ENCODE assay signal across 8 cellular contexts in the genomic region with DNA sequence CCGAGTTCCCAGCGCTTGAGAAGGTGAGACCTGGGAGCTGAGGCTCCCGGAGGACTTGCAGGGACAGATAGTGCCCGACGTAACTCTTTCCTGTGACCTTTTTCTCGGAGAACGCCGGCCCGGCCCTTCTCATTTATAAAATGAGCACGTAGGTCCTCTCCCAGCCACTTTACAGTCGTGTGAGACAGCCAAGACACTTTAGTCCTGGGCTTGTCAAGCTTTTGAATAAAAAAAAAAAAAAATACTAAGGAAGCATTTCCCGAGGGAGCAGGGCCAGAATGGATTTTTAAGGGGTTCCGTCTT. TPM values are rescaled to one million over a fixed set of nuclear protein-coding genes. Genes with fewer than 3 reads are reported as not detected.
DNase-seq lines count a peak whose midpoint lies in the region; ATAC-seq, FAIRE-seq and TF ChIP-seq lines count a peak whose summit lies in the region.

No MANE protein-coding gene starts in this region.

- peaks cover 0 to 5% (median 0%) of the 10 kb centered on the region in 3 donors for H3K36me3 Mint-ChIP-seq in CD8-positive, alpha-beta memory T cell

- no peak for DNase-seq in CD8-positive, alpha-beta memory T cell
- DNase-seq in OCI-LY7 (ENCODE audit: low spot score) (no peak), endothelial cell of umbilical vein (ENCODE audit: low read depth, low spot score) (no peak), ovary (no peak), foreskin keratinocyte (no peak), DMS 273 (lab: John Stamatoyannopoulos, UW; ENCODE audit: unreplicated experiment) (no peak)
- no peak for DNase-seq in activated CD8-positive, alpha-beta memory T cell treated with anti-CD3 and anti-CD28 coated beads, Interleukin-2, amount 50 U/mL, for 4 hours

- CTCF ChIA-PET in CD8-positive, alpha-beta memory T cell (lab: Charles Lee), result interaction anchor here (0.8 to 1.4 kb wide), 6 partner anchors 12 to 111 kb away, joined by 3 to 7 read pairs (median 4); no protein-coding TSS in a partner anchor
- CTCF ChIA-PET in OCI-LY7 (lab: Charles Lee; ENCODE audit: unreplicated experiment), result no interaction called here
- CTCF ChIA-PET in endothelial cell of umbilical vein (lab: Charles Lee), result interaction anchor here (0.8 to 3.0 kb wide), 14 partner anchors 11 to 136 kb away, joined by 3 to 21 read pairs (median 5); partner anchors contain the start of gene SREBF1

- no peaks in the 10 kb centered on the region for H3K36me3 ChIP-seq in CD8-positive, alpha-beta memory T cell (ENCODE audit: insufficient read depth, low read length)
- H3K36me3 ChIP-seq in OCI-LY7 (ENCODE audit: insufficient read depth, low read length) (no peaks in the 10 kb centered on the region), endothelial cell of umbilical vein (ENCODE audit: control insufficient read depth in 2 of 2, extremely low read depth in 1 of 2, insufficient read depth in 2 of 2, low read length in 2 of 2) (no peaks in the 10 kb centered on the region), ovary (no peaks in the 10 kb centered on the region)

- H2AFZ ChIP-seq in OCI-LY7 (ENCODE audit: low read length), result peak overlapping the region; percentile 52
- H2AFZ ChIP-seq in endothelial cell of umbilical vein (ENCODE audit: low read depth, low read length), result peak overlapping the region; percentile 95

- ATAC-seq in foreskin keratinocyte (no peak), HG03469 (IDR thresholded peaks at IDR 0.05; ENCODE audit: unreplicated experiment) (no peak)

- peak overlapping the region; percentile 49 for H3K4me3 ChIP-seq in CD8-positive, alpha-beta memory T cell (ENCODE audit: low read length)
- H3K4me3 ChIP-seq in OCI-LY7 (ENCODE audit: low read depth, low read length, poor library complexity, severe bottlenecking) (peak overlapping the region; percentile 69), endothelial cell of umbilical vein (replicated peaks in 1 of 3; ENCODE audit: insufficient read depth in 1 of 3, low read depth in 1 of 3, low read length in 3 of 3) (peak overlapping the region; percentile 67 to 87 (median 79)), ovary (peak overlapping the region; percentile 37)

- no peaks in the 10 kb centered on the region for H3K9me3 Mint-ChIP-seq in CD8-positive, alpha-beta memory T cell

- no peak for TF ChIP-seq EP300 in ovary (IDR thresholded peaks at IDR 0.05)

- no TSS peak for BruUV-seq in OCI-LY7 (replicated peaks; lab: Mats Ljungman, UMichigan)
- TSS peak; percentile 54 for BruUV-seq in endothelial cell of umbilical vein (replicated peaks; lab: Mats Ljungman, UMichigan)

- no peaks in the 10 kb centered on the region for H4K20me1 ChIP-seq in OCI-LY7 (ENCODE audit: insufficient read depth, low read length)
- peaks cover 3% of the 10 kb centered on the region for H4K20me1 ChIP-seq in endothelial cell of umbilical vein (replicated peaks; ENCODE audit: control insufficient read depth, extremely low read depth, insufficient read depth, low read length)

- WGBS in ovary, 3 donors, result 2% methylated on average over 13 of the region's 13 CpGs

- no peaks in the 10 kb centered on the region for H3K9me1 ChIP-seq in endothelial cell of umbilical vein (replicated peaks; ENCODE audit: control insufficient read depth, extremely low read depth, insufficient read depth, low read length)

- H3K79me2 ChIP-seq in OCI-LY7 (ENCODE audit: insufficient read depth, low read depth, low read length), result no peaks in the 10 kb centered on the region
- H3K79me2 ChIP-seq in endothelial cell of umbilical vein (ENCODE audit: control insufficient read depth, insufficient read depth, low read length), result peaks cover 22% of the 10 kb centered on the region

- peak overlapping the region; percentile 78 for H3K4me2 ChIP-seq in OCI-LY7 (ENCODE audit: low read length)
- H3K4me2 ChIP-seq in endothelial cell of umbilical vein (ENCODE audit: insufficient read depth, low read length), result peak overlapping the region; percentile 97

- H3K9me2 ChIP-seq in OCI-LY7 (ENCODE audit: insufficient read depth, low read length), result no peaks in the 10 kb centered on the region

- H3K4me1 ChIP-seq in CD8-positive, alpha-beta memory T cell (ENCODE audit: insufficient read depth, low read length), result peaks cover 25% of the 10 kb centered on the region
- H3K4me1 ChIP-seq in OCI-LY7 (ENCODE audit: insufficient read depth, low read length, poor library complexity, severe bottlenecking), result peaks cover 12% of the 10 kb centered on the region
- H3K4me1 ChIP-seq in endothelial cell of umbilical vein (ENCODE audit: control insufficient read depth, extremely low read depth, insufficient read depth, low read length), result peaks cover 17% of the 10 kb centered on the region
- H3K4me1 ChIP-seq in ovary (ENCODE audit: insufficient read depth), result peaks cover 9% of the 10 kb centered on the region
- peaks cover 7% of the 10 kb centered on the region for H3K4me1 ChIP-seq in foreskin keratinocyte

- intact Hi-C loops in OCI-LY7 (cut with micrococcal nuclease; ENCODE audit: unreplicated experiment), result loop anchor here (1.0 to 2.0 kb wide), 2 partner anchors 66 to 185 kb away; partner anchors contain the start of genes ATPAF2 and GID4
- intact Hi-C loops in endothelial cell of umbilical vein (cut with micrococcal nuclease), result loop anchor here (1.0 to 2.0 kb wide), 5 partner anchors 15 to 82 kb away; partner anchors contain the start of genes ATPAF2 and GID4
- intact Hi-C loops in ovary (cut with DNase I), result no loop called here

- H3K4me3 Mint-ChIP-seq in CD8-positive, alpha-beta memory T cell, result peak overlapping the region; percentile 91 to 99 (median 97)

- peaks cover 27 to 44% (median 38%) of the 10 kb centered on the region in 3 donors for H3K4me1 Mint-ChIP-seq in CD8-positive, alpha-beta memory T cell

- dilution Hi-C loops in endothelial cell of umbilical vein (cut with MboI; ENCODE audit: extremely low pct_ligation_motif_present, low sequenced_read_pairs), result no loop called here

- TF ChIP-seq CTCF in OCI-LY7 (conservative IDR thresholded peaks at IDR 0.05; ENCODE audit: low read length) (no peak), endothelial cell of umbilical vein (IDR thresholded peaks at IDR 0.05; ENCODE audit: extremely low read depth in 1 of 2, insufficient read depth in 1 of 2, low read depth in 1 of 2, low read length in 2 of 2) (no peak), ovary (IDR thresholded peaks at IDR 0.05) (no peak), foreskin keratinocyte (conservative IDR thresholded peaks at IDR 0.05) (no peak)

- peaks cover 0 to 3% of the 10 kb centered on the region in 2 donors for H3K27me3 Mint-ChIP-seq in CD8-positive, alpha-beta memory T cell

- POLR2A ChIA-PET in CD8-positive, alpha-beta memory T cell (lab: Charles Lee), result interaction anchor here (0.5 to 1.6 kb wide), 3 partner anchors 15 to 359 kb away, joined by 3 to 31 read pairs (median 5); partner anchors contain the start of gene SREBF1
- POLR2A ChIA-PET in OCI-LY7 (lab: Charles Lee) (interaction anchor here (0.6 to 1.7 kb wide), 5 partner anchors 12 to 281 kb away, joined by 3 to 5 read pairs (median 4); no protein-coding TSS in a partner anchor), endothelial cell of umbilical vein (lab: Charles Lee) (interaction anchor here (0.7 to 1.1 kb wide), 5 partner anchors 15 to 476 kb away, joined by 3 to 5 read pairs (median 3); partner anchors contain the start of gene RASD1)

- H3K9me3 ChIP-seq in CD8-positive, alpha-beta memory T cell (ENCODE audit: low read length), result no peaks in the 10 kb centered on the region
- H3K9me3 ChIP-seq in OCI-LY7 (ENCODE audit: low read length) (no peaks in the 10 kb centered on the region), endothelial cell of umbilical vein (replicated peaks; ENCODE audit: control insufficient read depth, insufficient read depth, low read length) (no peaks in the 10 kb centered on the region), ovary (no peaks in the 10 kb centered on the region)

- peak overlapping the region; percentile 73 for H3K27ac ChIP-seq in CD8-positive, alpha-beta memory T cell (ENCODE audit: low read depth, low read length)
- H3K27ac ChIP-seq in OCI-LY7 (ENCODE audit: low read depth, low read length, poor library complexity, severe bottlenecking) (no peak overlapping the region), endothelial cell of umbilical vein (ENCODE audit: insufficient read depth, low read depth, low read length) (peak overlapping the region; percentile 67), ovary (no peak overlapping the region), foreskin keratinocyte (no peak overlapping the region)

- peak overlapping the region; percentile 71 to 97 (median 96) for H3K27ac Mint-ChIP-seq in CD8-positive, alpha-beta memory T cell

- H3K27me3 ChIP-seq in CD8-positive, alpha-beta memory T cell (ENCODE audit: insufficient read depth, low read length, poor library complexity, severe bottlenecking), result no peaks in the 10 kb centered on the region
- no peaks in the 10 kb centered on the region for H3K27me3 ChIP-seq in endothelial cell of umbilical vein (ENCODE audit: control insufficient read depth in 2 of 2, insufficient read depth in 2 of 2, low read length in 2 of 2)
- H3K27me3 ChIP-seq in ovary, result no peaks in the 10 kb centered on the region
- no peaks in the 10 kb centered on the region for H3K27me3 ChIP-seq in foreskin keratinocyte

- peak overlapping the region; percentile 68 for H3K9ac ChIP-seq in endothelial cell of umbilical vein (replicated peaks; ENCODE audit: extremely low read depth, insufficient read depth, low read length)

- TF ChIP-seq POLR2A in endothelial cell of umbilical vein (IDR thresholded peaks at IDR 0.05; ENCODE audit: low read depth, low read length), result no peak
- peak; percentile 15 for TF ChIP-seq POLR2A in ovary (IDR thresholded peaks at IDR 0.05)

- no peak for FAIRE-seq in endothelial cell of umbilical vein (lab: Jason Lieb, UNC)

RNA-seq across cellular contexts. Expression of gene DRC3, which starts 0.2 kb away (rescaled TPM):
- total RNA-seq in CD8-positive, alpha-beta memory T cell, result under 1 TPM; 0.33 to 0.60 TPM
- not detected for polyA plus RNA-seq in CD8-positive, alpha-beta memory T cell
- not detected in 2 replicates for total RNA-seq in OCI-LY7 (2014; rRNA removed; shearing (Covaris generic))
- total RNA-seq in OCI-LY7 (2022) (0.19 and 0.50 TPM in 2 replicates), endothelial cell of umbilical vein (1.6 and 2.3 TPM in 2 replicates), ovary (10 to 100 TPM in 1 of 7 donors, 1 to 10 TPM in 6; 3.6 to 35.3 (median 6.0) TPM), foreskin keratinocyte (0.42 and 0.54 TPM in 2 replicates)
- polyA plus RNA-seq in endothelial cell of umbilical vein (1.9 and 2.9 TPM in 2 replicates), ovary (1 to 10 TPM; 4.6 to 8.5 TPM), foreskin keratinocyte (0.13 and 0.28 TPM in 2 replicates)
- 1.0 and 1.7 TPM in 2 replicates for polyA plus RNA-seq in endothelial cell of umbilical vein (2011; cell fraction: cytosol; rRNA removed)
- 11.9 and 12.5 TPM in 2 replicates for polyA plus RNA-seq in endothelial cell of umbilical vein (2011; cell fraction: nucleus; rRNA removed)
- polyA plus RNA-seq in endothelial cell of umbilical vein (2012), result 2.0 and 2.9 TPM in 2 replicates
- 4.0 and 5.1 TPM in 2 replicates for polyA minus RNA-seq in endothelial cell of umbilical vein
- polyA minus RNA-seq in endothelial cell of umbilical vein (2011; cell fraction: cytosol; rRNA and poly(A)+ RNA removed), result not detected
- polyA minus RNA-seq in endothelial cell of umbilical vein (2011; cell fraction: nucleus; rRNA and poly(A)+ RNA removed), result 3.3 and 3.7 TPM in 2 replicates

RNA-seq across cellular contexts. Expression of gene TOM1L2, which starts 0.7 kb away (rescaled TPM):
- 10 to 100 TPM in 1 of 2 experiments, 1 to 10 TPM in 1; 10.0 to 11.3 TPM for total RNA-seq in CD8-positive, alpha-beta memory T cell
- 6.5 TPM for polyA plus RNA-seq in CD8-positive, alpha-beta memory T cell
- 4.9 and 5.4 TPM in 2 replicates for total RNA-seq in OCI-LY7 (2014; rRNA removed; shearing (Covaris generic))
- total RNA-seq in OCI-LY7 (2022) (14.3 and 16.4 TPM in 2 replicates), endothelial cell of umbilical vein (37.6 and 41.5 TPM in 2 replicates), ovary (10 to 100 TPM; 25.6 to 62.5 (median 50.4) TPM), foreskin keratinocyte (28.2 and 32.3 TPM in 2 replicates)
- polyA plus RNA-seq in endothelial cell of umbilical vein (31.7 and 36.0 TPM in 2 replicates), ovary (10 to 100 TPM; 33.4 to 39.7 TPM), foreskin keratinocyte (14.2 and 14.4 TPM in 2 replicates)
- polyA plus RNA-seq in endothelial cell of umbilical vein (2011; cell fraction: cytosol; rRNA removed), result 28.1 and 28.9 TPM in 2 replicates
- 76.4 and 76.9 TPM in 2 replicates for polyA plus RNA-seq in endothelial cell of umbilical vein (2011; cell fraction: nucleus; rRNA removed)
- 39.4 and 40.0 TPM in 2 replicates for polyA plus RNA-seq in endothelial cell of umbilical vein (2012)
- polyA minus RNA-seq in endothelial cell of umbilical vein, result 56.4 and 57.2 TPM in 2 replicates
- polyA minus RNA-seq in endothelial cell of umbilical vein (2011; cell fraction: cytosol; rRNA and poly(A)+ RNA removed), result 9.5 TPM
- polyA minus RNA-seq in endothelial cell of umbilical vein (2011; cell fraction: nucleus; rRNA and poly(A)+ RNA removed), result 39.0 and 39.2 TPM in 2 replicates

Comparison
In these comparisons a context has a peak if more than half of its experiments do, and no peak if none do; other contexts are left out.
1. H3K27ac ChIP-seq: peak in CD8-positive, alpha-beta memory T cell (single experiment) and endothelial cell of umbilical vein (single experiment); none in OCI-LY7 (single experiment), ovary (0 of 2) and foreskin keratinocyte (single experiment).
2. intact Hi-C loops: an anchor here in OCI-LY7 (1.0 to 2.0 kb wide) and endothelial cell of umbilical vein (1.0 to 2.0 kb wide); none called in ovary.
3. Peak in every context shown above with its lines, with median percentiles within 50 percentile points of each other: H3K4me3 ChIP-seq.